ENCODE assay signal across 16 cellular contexts in the genomic region with DNA sequence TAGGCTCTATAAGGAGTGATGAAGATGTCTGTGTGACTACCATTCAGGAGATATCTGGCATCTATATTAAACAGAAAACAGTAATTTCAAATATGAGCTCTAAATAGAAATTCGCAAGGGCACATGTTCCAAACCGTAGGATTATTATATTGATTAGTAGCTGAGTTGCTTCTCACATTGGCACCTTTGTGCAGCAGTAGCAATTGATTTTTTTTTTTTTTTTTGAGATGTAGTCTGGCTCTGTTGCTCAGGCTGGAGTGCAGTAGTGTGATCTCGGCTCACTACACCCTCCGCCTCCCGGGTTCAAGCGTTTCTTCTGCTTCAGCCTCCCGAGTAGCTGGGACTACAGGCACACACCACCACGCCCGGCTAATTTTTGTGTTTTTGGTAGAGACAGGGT. TPM values are rescaled to one million over a fixed set of nuclear protein-coding genes. Genes with fewer than 3 reads are reported as not detected.
DNase-seq lines count a peak whose midpoint lies in the region; ATAC-seq and TF ChIP-seq lines count a peak whose summit lies in the region.
"Had no signal": no experiment of that assay in that cellular context is flagged by ENCODE, and none has a peak within 500 bp of the region (broad histone marks: within the 10 kb centered on the region; RNA-seq: fewer than 3 reads in every experiment).

No MANE protein-coding gene starts in this region.

- DNase-seq in activated naive CD4-positive, alpha-beta T cell treated with anti-CD3 and anti-CD28 coated beads, Interleukin-2, amount 10 ng/mL, durations not matched to agents 7 days and 5 days, result no peak
- no peak for DNase-seq in CD4-positive, alpha-beta T cell
- no peak for DNase-seq in left lobe of liver (ENCODE audit: low spot score)
- no peak for DNase-seq in medulla oblongata (ENCODE audit: extremely low spot score)
- no peak for DNase-seq in NAMALWA (ENCODE audit: low spot score)
- no peak for DNase-seq in activated T-helper 2 cell treated with anti-CD3 and anti-CD28 coated beads, Interferon-gamma antibody, Interleukin-2, Interleukin-4, amounts not matched to agents 10 μg/mL and 5 μg/mL and 100 μg/mL, durations not matched to agents 14 hours and 24 hours and 36 hours (ENCODE audit: low spot score)
- DNase-seq: C1 segment of cervical spinal cord; Caco-2; CD8-positive, alpha-beta memory T cell; DMS53; GM23248; KG1 had no signal

- peak overlapping the region; percentile 53 for H3K27ac Mint-ChIP-seq in activated naive CD4-positive, alpha-beta T cell treated with anti-CD3 and anti-CD28 coated beads, Interleukin-2, amount 50 U/mL, for 24 hours
- no peak overlapping the region for H3K27ac Mint-ChIP-seq in activated naive CD4-positive, alpha-beta T cell treated with anti-CD3 and anti-CD28 coated beads, Interleukin-2, amount 10 ng/mL, durations not matched to agents 7 days and 5 days
- H3K27ac Mint-ChIP-seq in CD4-positive, alpha-beta T cell, result peak overlapping the region; percentile 16
- no peak overlapping the region for H3K27ac Mint-ChIP-seq in activated T-helper 2 cell treated with anti-CD3 and anti-CD28 coated beads, Interferon-gamma antibody, Interleukin-2, Interleukin-4, amounts not matched to agents 10 μg/mL and 5 μg/mL and 100 μg/mL, durations not matched to agents 14 hours and 24 hours and 36 hours
- H3K27ac Mint-ChIP-seq: B cell had no signal

- H3K27me3 ChIP-seq in CD4-positive, alpha-beta T cell (ENCODE audit: control insufficient read depth, insufficient read depth, low read length), result no peaks in the 10 kb centered on the region

- no peak overlapping the region for H3K27ac ChIP-seq in CD4-positive, alpha-beta T cell (ENCODE audit: low read depth, low read length)
- H3K27ac ChIP-seq: GM23248 had no signal

- no peaks in the 10 kb centered on the region for H3K9me3 ChIP-seq in CD4-positive, alpha-beta T cell (ENCODE audit: control insufficient read depth, low read length)
- H3K9me3 ChIP-seq: Caco-2 had no signal

- POLR2A ChIA-PET in CD4-positive, alpha-beta T cell (lab: Charles Lee), result no interaction called here

- ATAC-seq in CD4-positive, alpha-beta T cell (ENCODE audit: poor library complexity), result no peak
- peak; percentile 73 for ATAC-seq in left lobe of liver
- ATAC-seq: HCT116 had no signal

- H3K36me3 Mint-ChIP-seq in activated naive CD4-positive, alpha-beta T cell treated with anti-CD3 and anti-CD28 coated beads, Interleukin-2, amount 50 U/mL, for 24 hours, result peaks cover 15% of the 10 kb centered on the region
- H3K36me3 Mint-ChIP-seq in activated naive CD4-positive, alpha-beta T cell treated with anti-CD3 and anti-CD28 coated beads, Interleukin-2, amount 10 ng/mL, durations not matched to agents 7 days and 5 days, result peaks cover 28% of the 10 kb centered on the region
- H3K36me3 Mint-ChIP-seq in CD4-positive, alpha-beta T cell (ENCODE audit: low read depth), result peaks cover 17% of the 10 kb centered on the region
- H3K36me3 Mint-ChIP-seq in activated T-helper 2 cell treated with anti-CD3 and anti-CD28 coated beads, Interferon-gamma antibody, Interleukin-2, Interleukin-4, amounts not matched to agents 10 μg/mL and 5 μg/mL and 100 μg/mL, durations not matched to agents 14 hours and 24 hours and 36 hours (ENCODE audit: low read depth), result peaks cover 32% of the 10 kb centered on the region

- TF ChIP-seq CTCF in CD4-positive, alpha-beta T cell (IDR thresholded peaks at IDR 0.05), result no peak

- peaks cover 76% of the 10 kb centered on the region for H3K4me1 Mint-ChIP-seq in activated naive CD4-positive, alpha-beta T cell treated with anti-CD3 and anti-CD28 coated beads, Interleukin-2, amount 50 U/mL, for 24 hours
- peaks cover 20% of the 10 kb centered on the region for H3K4me1 Mint-ChIP-seq in activated naive CD4-positive, alpha-beta T cell treated with anti-CD3 and anti-CD28 coated beads, Interleukin-2, amount 10 ng/mL, durations not matched to agents 7 days and 5 days
- H3K4me1 Mint-ChIP-seq in CD4-positive, alpha-beta T cell (ENCODE audit: low read depth), result peaks cover 77% of the 10 kb centered on the region
- H3K4me1 Mint-ChIP-seq in activated T-helper 2 cell treated with anti-CD3 and anti-CD28 coated beads, Interferon-gamma antibody, Interleukin-2, Interleukin-4, amounts not matched to agents 10 μg/mL and 5 μg/mL and 100 μg/mL, durations not matched to agents 14 hours and 24 hours and 36 hours (ENCODE audit: low read depth), result peaks cover 27% of the 10 kb centered on the region

- H3K9me3 Mint-ChIP-seq in activated naive CD4-positive, alpha-beta T cell treated with anti-CD3 and anti-CD28 coated beads, Interleukin-2, amount 50 U/mL, for 24 hours, result no peaks in the 10 kb centered on the region
- no peaks in the 10 kb centered on the region for H3K9me3 Mint-ChIP-seq in activated naive CD4-positive, alpha-beta T cell treated with anti-CD3 and anti-CD28 coated beads, Interleukin-2, amount 10 ng/mL, durations not matched to agents 7 days and 5 days
- no peaks in the 10 kb centered on the region for H3K9me3 Mint-ChIP-seq in CD4-positive, alpha-beta T cell
- H3K9me3 Mint-ChIP-seq in activated T-helper 2 cell treated with anti-CD3 and anti-CD28 coated beads, Interferon-gamma antibody, Interleukin-2, Interleukin-4, amounts not matched to agents 10 μg/mL and 5 μg/mL and 100 μg/mL, durations not matched to agents 14 hours and 24 hours and 36 hours, result no peaks in the 10 kb centered on the region
- H3K9me3 Mint-ChIP-seq: CD8-positive, alpha-beta memory T cell; IgD-negative memory B cell had no signal

- intact Hi-C loops in CD4-positive, alpha-beta T cell (cut with DNase I, micrococcal nuclease), result no loop called here
- intact Hi-C loops in activated T-helper 2 cell treated with anti-CD3 and anti-CD28 coated beads, Interferon-gamma antibody, Interleukin-2, Interleukin-4, amounts not matched to agents 10 μg/mL and 5 μg/mL and 100 μg/mL, durations not matched to agents 14 hours and 24 hours and 36 hours (cut with micrococcal nuclease), result no loop called here

- H3K4me3 Mint-ChIP-seq in activated naive CD4-positive, alpha-beta T cell treated with anti-CD3 and anti-CD28 coated beads, Interleukin-2, amount 50 U/mL, for 24 hours, result no peak overlapping the region
- H3K4me3 Mint-ChIP-seq in activated naive CD4-positive, alpha-beta T cell treated with anti-CD3 and anti-CD28 coated beads, Interleukin-2, amount 10 ng/mL, durations not matched to agents 7 days and 5 days, result no peak overlapping the region
- no peak overlapping the region for H3K4me3 Mint-ChIP-seq in CD4-positive, alpha-beta T cell
- no peak overlapping the region for H3K4me3 Mint-ChIP-seq in activated T-helper 2 cell treated with anti-CD3 and anti-CD28 coated beads, Interferon-gamma antibody, Interleukin-2, Interleukin-4, amounts not matched to agents 10 μg/mL and 5 μg/mL and 100 μg/mL, durations not matched to agents 14 hours and 24 hours and 36 hours (ENCODE audit: low read depth)
- H3K4me3 Mint-ChIP-seq: B cell, IgD-negative memory B cell had no signal

- CTCF ChIA-PET in activated naive CD4-positive, alpha-beta T cell treated with anti-CD3 and anti-CD28 coated beads, Interleukin-2, amount 10 ng/mL, durations not matched to agents 7 days and 5 days (lab: Charles Lee), result no interaction called here
- CTCF ChIA-PET in CD4-positive, alpha-beta T cell (lab: Charles Lee), result interaction anchor here (1.5 kb wide), 1 partner anchor 13 kb away, joined by 3 read pairs; no protein-coding TSS in a partner anchor

- no peaks in the 10 kb centered on the region for H3K27me3 Mint-ChIP-seq in activated naive CD4-positive, alpha-beta T cell treated with anti-CD3 and anti-CD28 coated beads, Interleukin-2, amount 50 U/mL, for 24 hours
- no peaks in the 10 kb centered on the region for H3K27me3 Mint-ChIP-seq in activated naive CD4-positive, alpha-beta T cell treated with anti-CD3 and anti-CD28 coated beads, Interleukin-2, amount 10 ng/mL, durations not matched to agents 7 days and 5 days
- H3K27me3 Mint-ChIP-seq in CD4-positive, alpha-beta T cell, result no peaks in the 10 kb centered on the region
- no peaks in the 10 kb centered on the region for H3K27me3 Mint-ChIP-seq in activated T-helper 2 cell treated with anti-CD3 and anti-CD28 coated beads, Interferon-gamma antibody, Interleukin-2, Interleukin-4, amounts not matched to agents 10 μg/mL and 5 μg/mL and 100 μg/mL, durations not matched to agents 14 hours and 24 hours and 36 hours (ENCODE audit: low read depth)
- H3K27me3 Mint-ChIP-seq: B cell; CD8-positive, alpha-beta memory T cell; IgD-negative memory B cell had no signal

RNA-seq across cellular contexts. Expression of gene BIRC6, which starts 12.4 kb away (rescaled TPM):
- total RNA-seq in CD4-positive, alpha-beta T cell, result 100 to 1,000 TPM; 110 to 113 TPM
- 39.9 TPM for total RNA-seq in left lobe of liver
- total RNA-seq in activated T-helper 2 cell treated with anti-CD3 and anti-CD28 coated beads, Interferon-gamma antibody, Interleukin-2, Interleukin-4, amounts not matched to agents 10 μg/mL and 5 μg/mL and 100 μg/mL, durations not matched to agents 14 hours and 24 hours and 36 hours, result 111 and 123 TPM in 2 replicates

Comparison
In these comparisons a context has a peak if more than half of its experiments do, and no peak if none do; other contexts are left out.
1. H3K27ac Mint-ChIP-seq: peak in activated naive CD4-positive, alpha-beta T cell treated with anti-CD3 and anti-CD28 coated beads, Interleukin-2, amount 50 U/mL, for 24 hours (single experiment) and CD4-positive, alpha-beta T cell (single experiment); none in activated naive CD4-positive, alpha-beta T cell treated with anti-CD3 and anti-CD28 coated beads, Interleukin-2, amount 10 ng/mL, durations not matched to agents 7 days and 5 days (single experiment) and activated T-helper 2 cell treated with anti-CD3 and anti-CD28 coated beads, Interferon-gamma antibody, Interleukin-2, Interleukin-4, amounts not matched to agents 10 μg/mL and 5 μg/mL and 100 μg/mL, durations not matched to agents 14 hours and 24 hours and 36 hours (single experiment).